Comparison of ENCODE assay signal across 17 cellular contexts in the genomic region with DNA sequence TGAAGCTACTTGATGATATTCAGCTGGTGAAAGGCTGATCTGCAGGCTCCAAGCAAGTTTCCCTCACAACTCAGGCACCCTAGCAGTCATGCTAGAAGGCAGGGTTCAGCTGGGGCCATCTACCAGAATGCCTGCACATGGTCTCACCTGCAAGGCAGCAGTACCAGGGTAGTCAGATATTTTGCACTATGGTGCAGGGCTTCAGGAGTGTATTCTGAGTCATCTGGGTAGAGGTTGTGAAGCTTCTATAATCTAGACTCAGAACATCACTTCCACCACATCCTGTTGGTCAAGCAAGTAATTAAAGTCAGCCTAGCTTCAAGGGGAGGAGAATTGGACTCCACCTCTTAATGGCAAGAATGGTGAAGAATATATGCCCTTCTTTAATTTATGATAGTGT.
A peak's percentile ranks its signal among the peaks of the same experiment; 100 is the strongest.
DNase-seq lines count a peak whose midpoint lies in the region; ATAC-seq, FAIRE-seq and TF ChIP-seq lines count a peak whose summit lies in the region.
"Had no signal": no experiment of that assay in that cellular context is flagged by ENCODE, and none has a peak within 500 bp of the region (broad histone marks: within the 10 kb centered on the region; RNA-seq: fewer than 3 reads in every experiment).

No MANE protein-coding gene starts in this region.

- no peaks in the 10 kb centered on the region for H3K9me2 ChIP-seq in GM23248 (ENCODE audit: insufficient read depth)

- H3K79me2 ChIP-seq in GM23248 (ENCODE audit: insufficient read depth) = no peaks in the 10 kb centered on the region

- H3F3A ChIP-seq in GM23248 (ENCODE audit: insufficient read depth) = no peaks in the 10 kb centered on the region

- H3K4me3 Mint-ChIP-seq in activated T-cell treated with anti-CD3 and anti-CD28 coated beads, Interleukin-2, amount 50 U/mL, for 4 hours = no peak overlapping the region
- H3K4me3 Mint-ChIP-seq: activated CD8-positive, alpha-beta memory T cell treated with anti-CD3 and anti-CD28 coated beads, Interleukin-2, amount 10 ng/mL, durations not matched to agents 7 days and 5 days; activated naive CD8-positive, alpha-beta T cell treated with anti-CD3 and anti-CD28 coated beads, Interleukin-2, amount 50 U/mL, for 24 hours; CD4-positive, alpha-beta T cell; dendritic cell treated with granulocyte-macrophage colony-stimulating factor and Interleukin-4, amounts not matched to agents 40 ng/mL and 50 ng/mL, for 4 days; nephron progenitor cell had no signal

- H3K4me3 ChIP-seq in bronchial epithelial cell (ENCODE audit: low read depth, low read length) (no peak overlapping the region), GM23248 (no peak overlapping the region), heart right ventricle (no peak overlapping the region)
- H3K4me3 ChIP-seq: spleen, vagina had no signal

- H3K4me1 ChIP-seq in GM23248 (ENCODE audit: insufficient read depth) (no peaks in the 10 kb centered on the region), heart right ventricle (peaks cover 0 to 9% (median 0%) of the 10 kb centered on the region in 9 donors)
- H3K4me1 ChIP-seq: spleen, vagina had no signal

- intact Hi-C loops in heart right ventricle (cut with DNase I) = no loop called here

- H3K27me3 Mint-ChIP-seq in activated T-cell treated with anti-CD3 and anti-CD28 coated beads, Interleukin-2, amount 50 U/mL, for 4 hours (ENCODE audit: low read depth) = peaks cover 8% of the 10 kb centered on the region
- H3K27me3 Mint-ChIP-seq: activated CD8-positive, alpha-beta memory T cell treated with anti-CD3 and anti-CD28 coated beads, Interleukin-2, amount 10 ng/mL, durations not matched to agents 7 days and 5 days; activated naive CD8-positive, alpha-beta T cell treated with anti-CD3 and anti-CD28 coated beads, Interleukin-2, amount 50 U/mL, for 24 hours; dendritic cell treated with granulocyte-macrophage colony-stimulating factor and Interleukin-4, amounts not matched to agents 40 ng/mL and 50 ng/mL, for 4 days had no signal

- no peaks in the 10 kb centered on the region for H3K36me3 Mint-ChIP-seq in activated T-cell treated with anti-CD3 and anti-CD28 coated beads, Interleukin-2, amount 50 U/mL, for 4 hours (ENCODE audit: insufficient read depth)
- H3K36me3 Mint-ChIP-seq: activated CD8-positive, alpha-beta memory T cell treated with anti-CD3 and anti-CD28 coated beads, Interleukin-2, amount 10 ng/mL, durations not matched to agents 7 days and 5 days had no signal

- H3K4me2 ChIP-seq in GM23248 (ENCODE audit: unreplicated experiment) = no peak overlapping the region

- H3K27me3 ChIP-seq in bronchial epithelial cell (ENCODE audit: control insufficient read depth, insufficient read depth, low read length) (no peaks in the 10 kb centered on the region), GM23248 (replicated peaks; ENCODE audit: insufficient read depth) (no peaks in the 10 kb centered on the region), heart right ventricle (peaks cover 0 to 4% (median 0%) of the 10 kb centered on the region in 7 donors)
- H3K27me3 ChIP-seq: vagina had no signal

- H4K20me1 ChIP-seq in GM23248 (ENCODE audit: insufficient read depth) = no peaks in the 10 kb centered on the region

- H3K4me1 Mint-ChIP-seq in activated T-cell treated with anti-CD3 and anti-CD28 coated beads, Interleukin-2, amount 50 U/mL, for 4 hours (ENCODE audit: low read depth) = no peaks in the 10 kb centered on the region
- H3K4me1 Mint-ChIP-seq: activated CD8-positive, alpha-beta memory T cell treated with anti-CD3 and anti-CD28 coated beads, Interleukin-2, amount 10 ng/mL, durations not matched to agents 7 days and 5 days; activated naive CD8-positive, alpha-beta T cell treated with anti-CD3 and anti-CD28 coated beads, Interleukin-2, amount 50 U/mL, for 24 hours had no signal

- H3K9me3 Mint-ChIP-seq in activated T-cell treated with anti-CD3 and anti-CD28 coated beads, Interleukin-2, amount 50 U/mL, for 4 hours = no peaks in the 10 kb centered on the region
- H3K9me3 Mint-ChIP-seq: activated naive CD8-positive, alpha-beta T cell treated with anti-CD3 and anti-CD28 coated beads, Interleukin-2, amount 50 U/mL, for 24 hours; CD4-positive, alpha-beta T cell; dendritic cell treated with granulocyte-macrophage colony-stimulating factor and Interleukin-4, amounts not matched to agents 40 ng/mL and 50 ng/mL, for 4 days had no signal

- H3K27ac ChIP-seq in GM23248 (no peak overlapping the region), heart right ventricle (no peak overlapping the region)
- H3K27ac ChIP-seq: spleen, vagina had no signal

- no peak overlapping the region for H3K9ac ChIP-seq in GM23248

- no peak for TF ChIP-seq CTCF in bronchial epithelial cell (IDR thresholded peaks at IDR 0.05; ENCODE audit: insufficient read depth, low read length, severe bottlenecking)
- no peak for TF ChIP-seq CTCF in heart right ventricle (IDR thresholded peaks at IDR 0.05)

- H3K9me3 ChIP-seq in GM23248 (ENCODE audit: low read depth) (no peaks in the 10 kb centered on the region), heart right ventricle (no peaks in the 10 kb centered on the region)
- H3K9me3 ChIP-seq: spleen, vagina had no signal

- in situ Hi-C loops in GM23248 (cut with MboI) = no loop called here

- H2AFZ ChIP-seq in GM23248 = no peak overlapping the region

- H3K36me3 ChIP-seq in bronchial epithelial cell (ENCODE audit: control insufficient read depth, insufficient read depth, low read length) (no peaks in the 10 kb centered on the region), GM23248 (ENCODE audit: low read depth) (no peaks in the 10 kb centered on the region), heart right ventricle (no peaks in the 10 kb centered on the region)
- H3K36me3 ChIP-seq: spleen, vagina had no signal

- FAIRE-seq in bronchial epithelial cell (lab: Jason Lieb, UNC) = no peak

- DNase-seq in bronchial epithelial cell (ENCODE audit: low read depth) (peak; percentile 15), A172 (ENCODE audit: low spot score) (no peak), GM23248 (no peak), heart right ventricle (no peak)
- DNase-seq in activated T-cell treated with anti-CD3 and anti-CD28 coated beads, Interleukin-2, amount 50 U/mL, for 4 hours = no peak
- DNase-seq: activated CD8-positive, alpha-beta memory T cell treated with anti-CD3 and anti-CD28 coated beads, Interleukin-2, amount 10 ng/mL, durations not matched to agents 7 days and 5 days; activated naive CD8-positive, alpha-beta T cell treated with anti-CD3 and anti-CD28 coated beads, Interleukin-2, amount 50 U/mL, for 24 hours; CD4-positive, alpha-beta T cell; NCI-H446 treated with DMSO at 0.1 percent for 48 hours; nephron progenitor cell; spleen; stimulated activated CD8-positive, alpha-beta memory T cell treated with anti-CD3 and anti-CD28 coated beads, Interleukin-4, amount 100 ng/mL, for 48 hours had no signal

- ATAC-seq in GM18870 (IDR thresholded peaks at IDR 0.05; ENCODE audit: unreplicated experiment) = peak; percentile 97
- peak; percentile 95 for ATAC-seq in GM21526 (IDR thresholded peaks at IDR 0.05; ENCODE audit: low FRiP score, unreplicated experiment)
- ATAC-seq in HG03064 (IDR thresholded peaks at IDR 0.05; ENCODE audit: low read depth, unreplicated experiment) = peak; percentile 93
- no peak for ATAC-seq in activated T-cell treated with anti-CD3 and anti-CD28 coated beads, Interleukin-2, amount 50 U/mL, for 4 hours
- ATAC-seq in heart right ventricle = no peak
- ATAC-seq: activated CD8-positive, alpha-beta memory T cell treated with anti-CD3 and anti-CD28 coated beads, Interleukin-2, amount 10 ng/mL, durations not matched to agents 7 days and 5 days; activated naive CD8-positive, alpha-beta T cell treated with anti-CD3 and anti-CD28 coated beads, Interleukin-2, amount 50 U/mL, for 24 hours had no signal

Comparison
In these comparisons a context has a peak if more than half of its experiments do, and no peak if none do; other contexts are left out.
1. ATAC-seq: peak in GM18870 (single experiment), GM21526 (single experiment) and HG03064 (single experiment); none in activated T-cell treated with anti-CD3 and anti-CD28 coated beads, Interleukin-2, amount 50 U/mL, for 4 hours (0 of 2) and heart right ventricle (0 of 8).